In the genomic region with DNA sequence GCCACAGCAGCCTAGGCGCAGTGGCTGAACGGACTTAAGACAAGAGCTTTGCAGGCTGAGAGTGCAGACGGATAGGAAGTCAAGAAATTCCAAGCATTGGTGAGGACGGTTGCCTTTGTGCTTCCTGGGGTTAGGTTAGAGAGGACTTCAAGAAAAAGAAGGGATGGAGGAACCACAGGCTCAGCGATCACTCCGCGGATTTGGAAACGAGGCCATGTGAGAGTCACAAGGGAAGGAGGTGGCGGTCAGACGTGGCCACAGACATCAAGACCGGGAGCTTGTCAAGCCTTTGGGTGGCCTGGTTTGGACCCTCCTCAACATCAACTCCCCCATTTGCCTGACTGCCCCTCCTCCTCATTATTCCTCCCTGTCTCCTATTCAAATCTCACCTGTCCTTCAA, we compare ENCODE assay signal across 1 cellular context.
TF ChIP-seq lines count a peak whose summit lies in the region.

No MANE protein-coding gene starts in this region.

TF ChIP-seq in IMR-90, 13 proteins besides CTCF, POLR2A, EP300 and RAD21:
- no peak for TF ChIP-seq RCOR1 (IDR thresholded peaks at IDR 0.05; ENCODE audit: insufficient replicate concordance, low read length)
- TF ChIP-seq FOS (IDR thresholded peaks at IDR 0.05; ENCODE audit: low read depth, low read length): no peak
- TF ChIP-seq MXI1 (IDR thresholded peaks at IDR 0.05; ENCODE audit: borderline replicate concordance, low read depth, low read length): no peak
- TF ChIP-seq, protein P1, sequence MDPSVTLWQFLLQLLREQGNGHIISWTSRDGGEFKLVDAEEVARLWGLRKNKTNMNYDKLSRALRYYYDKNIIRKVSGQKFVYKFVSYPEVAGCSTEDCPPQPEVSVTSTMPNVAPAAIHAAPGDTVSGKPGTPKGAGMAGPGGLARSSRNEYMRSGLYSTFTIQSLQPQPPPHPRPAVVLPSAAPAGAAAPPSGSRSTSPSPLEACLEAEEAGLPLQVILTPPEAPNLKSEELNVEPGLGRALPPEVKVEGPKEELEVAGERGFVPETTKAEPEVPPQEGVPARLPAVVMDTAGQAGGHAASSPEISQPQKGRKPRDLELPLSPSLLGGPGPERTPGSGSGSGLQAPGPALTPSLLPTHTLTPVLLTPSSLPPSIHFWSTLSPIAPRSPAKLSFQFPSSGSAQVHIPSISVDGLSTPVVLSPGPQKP (IDR thresholded peaks at IDR 0.05; ENCODE audit: borderline replicate concordance, low read depth, low read length): no peak
- TF ChIP-seq CEBPB (IDR thresholded peaks at IDR 0.05; ENCODE audit: low read depth, low read length): no peak
- TF ChIP-seq SMC3 (IDR thresholded peaks at IDR 0.05; ENCODE audit: low read depth, low read length): no peak
- TF ChIP-seq, protein P2, sequence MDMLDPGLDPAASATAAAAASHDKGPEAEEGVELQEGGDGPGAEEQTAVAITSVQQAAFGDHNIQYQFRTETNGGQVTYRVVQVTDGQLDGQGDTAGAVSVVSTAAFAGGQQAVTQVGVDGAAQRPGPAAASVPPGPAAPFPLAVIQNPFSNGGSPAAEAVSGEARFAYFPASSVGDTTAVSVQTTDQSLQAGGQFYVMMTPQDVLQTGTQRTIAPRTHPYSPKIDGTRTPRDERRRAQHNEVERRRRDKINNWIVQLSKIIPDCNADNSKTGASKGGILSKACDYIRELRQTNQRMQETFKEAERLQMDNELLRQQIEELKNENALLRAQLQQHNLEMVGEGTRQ (IDR thresholded peaks at IDR 0.05; ENCODE audit: low read depth, low read length): no peak
- TF ChIP-seq BHLHE40 (IDR thresholded peaks at IDR 0.05; ENCODE audit: low read depth, low read length): no peak
- no peak for TF ChIP-seq CHD1 (IDR thresholded peaks at IDR 0.05; ENCODE audit: low read depth, low read length)
- no peak for TF ChIP-seq MAFK (IDR thresholded peaks at IDR 0.05; ENCODE audit: low read depth, low read length)
- TF ChIP-seq RFX5 (IDR thresholded peaks at IDR 0.05; ENCODE audit: low read depth, low read length): no peak
- TF ChIP-seq NFE2L2 (IDR thresholded peaks at IDR 0.05; ENCODE audit: low read depth, low read length): no peak
- TF ChIP-seq MAZ (IDR thresholded peaks at IDR 0.05; ENCODE audit: borderline replicate concordance, low read depth, low read length): no peak
